Comparison of ENCODE assay signal across 33 cellular contexts in the genomic region with DNA sequence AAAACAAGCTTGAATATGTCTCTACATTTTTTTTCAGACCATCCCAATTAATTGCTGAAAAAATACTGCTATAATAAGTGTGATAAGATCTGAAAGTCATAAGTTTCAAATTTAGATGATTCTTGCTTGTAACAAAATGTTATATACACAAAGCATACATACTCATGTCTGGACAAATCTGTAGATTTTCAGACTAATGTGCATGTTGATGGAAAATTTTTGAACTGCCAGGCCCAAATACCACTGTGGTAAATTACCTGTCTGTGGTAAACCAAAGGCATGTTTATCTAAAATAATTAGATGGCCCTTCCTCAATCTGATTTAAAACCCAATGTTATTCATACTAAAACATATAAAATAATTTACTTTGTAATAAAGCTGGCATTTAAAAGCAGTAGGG. TPM values are rescaled to one million over a fixed set of nuclear protein-coding genes. Genes with fewer than 3 reads are reported as not detected.
"Had no signal": no experiment of that assay in that cellular context is flagged by ENCODE, and none has a peak within 500 bp of the region (broad histone marks: within the 10 kb centered on the region; RNA-seq: fewer than 3 reads in every experiment).

No MANE protein-coding gene starts in this region.

- H3K4me2 ChIP-seq: hepatocyte had no signal

- H2AFZ ChIP-seq: hepatocyte had no signal

- H3K27ac ChIP-seq: adrenal gland, brain microvascular endothelial cell, coronary artery, dorsolateral prefrontal cortex, esophagus muscularis mucosa, gastroesophageal sphincter, heart right ventricle, hepatocyte, WERI-Rb-1 had no signal

- H3K4me1 ChIP-seq: heart right ventricle had no signal

- DNase-seq: activated B cell treated with CpG ODN at 0.5 μM for 24 hours; activated CD4-positive, alpha-beta T cell treated with anti-CD3 and anti-CD28 coated beads for 48 hours; activated CD4-positive, alpha-beta T cell treated with anti-CD3 and anti-CD28 coated beads, Interleukin-2, amount 50 U/mL, for 1 hour; activated CD4-positive, alpha-beta T cell treated with anti-CD3 and anti-CD28 coated beads, Interleukin-2, amount 50 U/mL, for 48 hours; activated CD8-positive, alpha-beta memory T cell treated with anti-CD3 and anti-CD28 coated beads for 24 hours; activated CD8-positive, alpha-beta T cell treated with anti-CD3 and anti-CD28 coated beads for 36 hours; activated effector memory CD4-positive, alpha-beta T cell treated with Interleukin-2 at 50 U/mL for 16 hours; activated gamma-delta T cell treated with Interleukin-2 at 50 U/mL for 16 hours; activated naive CD4-positive, alpha-beta T cell treated with anti-CD3 and anti-CD28 coated beads, Interleukin-2, amount 50 U/mL, for 16 hours; activated naive CD4-positive, alpha-beta T cell treated with Interleukin-2 at 50 U/mL for 16 hours; activated naive CD8-positive, alpha-beta T cell treated with anti-CD3 and anti-CD28 coated beads, Interleukin-2, amount 50 U/mL, for 24 hours; activated T-cell treated with anti-CD3 and anti-CD28 coated beads, Interleukin-2, amount 50 U/mL, for 4 hours; adrenal gland; amygdala; aorta; brain microvascular endothelial cell; central memory CD4-positive, alpha-beta T cell; cerebellar nuclear complex; dorsolateral prefrontal cortex; effector memory CD8-positive, alpha-beta T cell; erythroblast; foreskin melanocyte; heart right ventricle; T-helper 1 cell; T-helper 17 cell; T1000; WERI-Rb-1 had no signal

- H3K27me3 ChIP-seq: adrenal gland, brain microvascular endothelial cell, dorsolateral prefrontal cortex, esophagus muscularis mucosa, gastroesophageal sphincter, heart right ventricle, hepatocyte had no signal

- H3K4me3 ChIP-seq: adrenal gland, coronary artery, dorsolateral prefrontal cortex, esophagus muscularis mucosa, gastroesophageal sphincter, heart right ventricle, hepatocyte had no signal

- H3K36me3 ChIP-seq: adrenal gland, brain microvascular endothelial cell, esophagus muscularis mucosa, gastroesophageal sphincter, heart right ventricle, WERI-Rb-1 had no signal

- ATAC-seq: activated CD4-positive, CD25-positive, alpha-beta regulatory T cell treated with anti-CD3 and anti-CD28 coated beads, Interleukin-2, amount 50 U/mL, for 24 hours; activated CD8-positive, alpha-beta T cell treated with anti-CD3 and anti-CD28 coated beads for 36 hours; activated naive CD8-positive, alpha-beta T cell treated with anti-CD3 and anti-CD28 coated beads, Interleukin-2, amount 50 U/mL, for 24 hours; activated T-cell treated with anti-CD3 and anti-CD28 coated beads, Interleukin-2, amount 50 U/mL, for 4 hours; activated T-helper 17 cell treated with anti-CD3 and anti-CD28 coated beads, Interleukin-2, amount 50 U/mL, for 72 hours; effector memory CD8-positive, alpha-beta T cell; gastroesophageal sphincter; heart right ventricle; T-helper 17 cell had no signal

- H3K9me3 ChIP-seq: adrenal gland, gastroesophageal sphincter had no signal

- H3K79me2 ChIP-seq: hepatocyte had no signal

RNA-seq across cellular contexts. Expression of a gene that starts 31.7 kb away (rescaled TPM):
- total RNA-seq: activated B cell treated with CpG ODN at 0.5 μM for 24 hours; activated CD8-positive, alpha-beta T cell treated with anti-CD3 and anti-CD28 coated beads for 36 hours; activated T-cell treated with anti-CD3 and anti-CD28 coated beads, Interleukin-2, amount 50 U/mL, for 4 hours; activated T-helper 17 cell treated with anti-CD3 and anti-CD28 coated beads, Interleukin-2, amount 50 U/mL, for 72 hours; aorta; esophagus muscularis mucosa; gastroesophageal sphincter; heart right ventricle; T-helper 17 cell had no signal
- polyA plus RNA-seq: aorta, heart right ventricle had no signal

RNA-seq across cellular contexts. Expression of a gene that starts 34.0 kb away (rescaled TPM):
- total RNA-seq: activated B cell treated with CpG ODN at 0.5 μM for 24 hours, T-helper 17 cell had no signal
